ENCODE assay signal across 12 cellular contexts in the genomic region with DNA sequence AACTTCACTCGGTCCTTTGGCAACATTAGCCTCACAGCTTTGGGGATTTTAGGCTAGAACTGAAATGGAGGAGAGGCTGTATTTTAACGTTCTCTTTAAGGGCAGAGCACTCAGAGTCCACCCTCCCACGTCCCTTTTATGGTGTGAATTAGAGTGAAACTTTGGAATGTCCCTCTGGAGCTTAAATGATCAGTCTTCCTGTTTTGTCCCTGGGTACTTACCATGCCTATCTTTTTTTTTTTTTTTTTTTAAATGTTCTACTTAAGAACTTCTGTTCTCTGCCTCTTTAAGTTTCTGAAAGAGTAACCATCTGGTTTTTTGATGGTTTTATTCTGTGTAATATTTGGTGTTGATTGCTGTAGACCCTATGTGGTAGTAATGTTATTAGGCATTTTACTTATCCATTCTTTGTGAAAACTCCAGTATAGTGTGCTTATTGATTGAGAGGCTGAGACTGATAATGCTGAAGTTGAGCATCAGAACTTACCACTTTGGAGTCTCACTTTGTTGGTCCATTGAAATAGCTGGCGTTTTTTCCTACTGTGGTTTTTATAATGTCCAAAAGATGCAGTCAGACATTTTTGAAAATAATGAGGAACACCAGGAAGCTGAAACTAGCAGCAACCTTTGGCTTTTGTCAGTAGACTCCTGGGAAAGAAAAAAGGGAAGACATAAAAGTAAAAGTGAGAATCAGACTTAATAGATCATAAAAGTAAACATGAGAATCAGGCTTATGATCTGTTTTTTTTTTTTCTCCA. TPM values are rescaled to one million over a fixed set of nuclear protein-coding genes. Genes with fewer than 3 reads are reported as not detected.
A peak's percentile ranks its signal among the peaks of the same experiment; 100 is the strongest.
DNase-seq lines count a peak whose midpoint lies in the region; ATAC-seq and TF ChIP-seq lines count a peak whose summit lies in the region.
"Had no signal": no experiment of that assay in that cellular context is flagged by ENCODE, and none has a peak within 500 bp of the region (broad histone marks: within the 10 kb centered on the region; RNA-seq: fewer than 3 reads in every experiment).

No MANE protein-coding gene starts in this region.

- no peaks in the 10 kb centered on the region for H3K9me3 ChIP-seq in body of pancreas
- H3K9me3 ChIP-seq: SJCRH30 had no signal

- no peaks in the 10 kb centered on the region for H3K9me3 Mint-ChIP-seq in naive thymus-derived CD8-positive, alpha-beta T cell
- H3K9me3 Mint-ChIP-seq: endodermal cell had no signal

- no peaks in the 10 kb centered on the region for H3K27me3 Mint-ChIP-seq in naive thymus-derived CD8-positive, alpha-beta T cell
- H3K27me3 Mint-ChIP-seq: activated CD8-positive, alpha-beta memory T cell treated with anti-CD3 and anti-CD28 coated beads, Interleukin-2, amount 10 ng/mL, durations not matched to agents 7 days and 5 days had no signal

- no peak overlapping the region; the same call in 1 of the 2 replicates for H3K4me3 ChIP-seq in GM12865 (ENCODE audit: low read depth, low read length)
- H3K4me3 ChIP-seq in body of pancreas: no peak overlapping the region
- no peak overlapping the region for H3K4me3 ChIP-seq in skin epidermis
- H3K4me3 ChIP-seq: SJCRH30 had no signal

- peak; percentile 73 for ATAC-seq in body of pancreas
- no peak for ATAC-seq in naive thymus-derived CD8-positive, alpha-beta T cell
- ATAC-seq in GM18520 (IDR thresholded peaks at IDR 0.05; ENCODE audit: unreplicated experiment): no peak
- ATAC-seq: activated CD8-positive, alpha-beta memory T cell treated with anti-CD3 and anti-CD28 coated beads, Interleukin-2, amount 10 ng/mL, durations not matched to agents 7 days and 5 days had no signal

- H3K4me1 Mint-ChIP-seq in naive thymus-derived CD8-positive, alpha-beta T cell: peaks cover 11 to 72% (median 39%) of the 10 kb centered on the region in 4 donors

- peaks cover 15% of the 10 kb centered on the region for H3K4me1 ChIP-seq in body of pancreas
- H3K4me1 ChIP-seq: SJCRH30 had no signal

- H3K27me3 ChIP-seq in body of pancreas: no peaks in the 10 kb centered on the region
- H3K27me3 ChIP-seq: SJCRH30 had no signal

- peaks cover 0 to 27% (median 4%) of the 10 kb centered on the region in 3 donors for H3K36me3 Mint-ChIP-seq in naive thymus-derived CD8-positive, alpha-beta T cell

- intact Hi-C loops in body of pancreas (cut with DNase I): no loop called here

- DNase-seq in GM12865 (ENCODE audit: low read depth) (peak; percentile 52), body of pancreas (no peak), kidney tubule cell (ENCODE audit: low spot score) (peak; percentile 7), DMS 273 treated with DMSO at 0.1 percent for 48 hours (lab: John Stamatoyannopoulos, UW) (no peak), NCI-H187 (lab: John Stamatoyannopoulos, UW) (no peak)
- no peak for DNase-seq in naive thymus-derived CD8-positive, alpha-beta T cell
- DNase-seq: activated CD8-positive, alpha-beta memory T cell treated with anti-CD3 and anti-CD28 coated beads, Interleukin-2, amount 10 ng/mL, durations not matched to agents 7 days and 5 days; endodermal cell; NCI-H146; SJCRH30 had no signal

- H3K36me3 ChIP-seq in body of pancreas (replicated peaks in 1 of 2; ENCODE audit: insufficient read depth in 1 of 2, low read depth in 2 of 2): no peaks in the 10 kb centered on the region
- H3K36me3 ChIP-seq: SJCRH30 had no signal

- no peak for TF ChIP-seq POLR2A in body of pancreas (IDR thresholded peaks at IDR 0.05)

- WGBS in body of pancreas, 2 donors: 42 to 52% methylated on average over 4 of the region's 4 CpGs

- peak overlapping the region in 3 of 10 donors; percentile 38 to 77 (median 40) for H3K27ac Mint-ChIP-seq in naive thymus-derived CD8-positive, alpha-beta T cell
- H3K27ac Mint-ChIP-seq: activated CD8-positive, alpha-beta memory T cell treated with anti-CD3 and anti-CD28 coated beads, Interleukin-2, amount 10 ng/mL, durations not matched to agents 7 days and 5 days; endodermal cell had no signal

- H3K4me3 Mint-ChIP-seq in naive thymus-derived CD8-positive, alpha-beta T cell: peak overlapping the region in 1 of 10 donors; percentile 21
- H3K4me3 Mint-ChIP-seq: activated CD8-positive, alpha-beta memory T cell treated with anti-CD3 and anti-CD28 coated beads, Interleukin-2, amount 10 ng/mL, durations not matched to agents 7 days and 5 days; endodermal cell had no signal

- peak overlapping the region in 2 of 4 donors; percentile 52 to 58 for H3K27ac ChIP-seq in body of pancreas
- H3K27ac ChIP-seq in skin epidermis: peak overlapping the region in 20 of 21 experiments; percentile 26 to 90 (median 72)
- H3K27ac ChIP-seq: SJCRH30 had no signal

- TF ChIP-seq CTCF in GM12865 (IDR thresholded peaks at IDR 0.05; ENCODE audit: insufficient read depth, low read depth, low read length, missing control alignments) (no peak), body of pancreas (IDR thresholded peaks at IDR 0.05) (no peak)

- POLR2A ChIA-PET in naive thymus-derived CD8-positive, alpha-beta T cell (lab: Charles Lee): no interaction called here

RNA-seq across cellular contexts. Expression of a gene that starts 11.6 kb away (rescaled TPM):
- 10 to 100 TPM; 10.9 to 31.0 TPM for total RNA-seq in body of pancreas
- 10 to 100 TPM; 20.2 to 22.3 TPM for total RNA-seq in naive thymus-derived CD8-positive, alpha-beta T cell
- polyA plus RNA-seq in naive thymus-derived CD8-positive, alpha-beta T cell: 10 to 100 TPM in 2 of 3 donors, 1 to 10 TPM in 1; 8.9 to 12.6 (median 10.4) TPM

RNA-seq across cellular contexts. Expression of a gene that starts 58.1 kb away (rescaled TPM):
- total RNA-seq in body of pancreas: 10 to 100 TPM in 1 of 2 donors, 1 to 10 TPM in 1; 9.3 to 38.6 TPM
- 1 to 10 TPM in 1 of 2 experiments, under 1 TPM in 1; 0.57 to 2.0 TPM for total RNA-seq in naive thymus-derived CD8-positive, alpha-beta T cell
- under 1 TPM in 2 of 3 donors, not detected in 1; 0.47 to 0.77 TPM for polyA plus RNA-seq in naive thymus-derived CD8-positive, alpha-beta T cell

Comparison
In these comparisons a context has a peak if more than half of its experiments do, and no peak if none do; other contexts are left out.
1. DNase-seq: peak in GM12865 (single experiment) and kidney tubule cell (single experiment); none in body of pancreas (0 of 4), DMS 273 treated with DMSO at 0.1 percent for 48 hours (single experiment), NCI-H187 (0 of 2) and naive thymus-derived CD8-positive, alpha-beta T cell (0 of 10).